In genomic region chr5:756171-756570, GRCh38 we compare ENCODE assay signal across 22 cellular contexts. TPM values are rescaled to one million over a fixed set of nuclear protein-coding genes. Genes with fewer than 3 reads are reported as not detected.
DNase-seq lines count a peak whose midpoint lies in the region; ATAC-seq and TF ChIP-seq lines count a peak whose summit lies in the region.
"Had no signal": no experiment of that assay in that cellular context is flagged by ENCODE, and none has a peak within 500 bp of the region (broad histone marks: within the 10 kb centered on the region; RNA-seq: fewer than 3 reads in every experiment).

No MANE protein-coding gene starts in this region.

- no peaks in the 10 kb centered on the region for H3F3A ChIP-seq in SK-N-SH (replicated peaks; ENCODE audit: insufficient read depth)

- no peaks in the 10 kb centered on the region for H3K79me2 ChIP-seq in SK-N-SH (ENCODE audit: insufficient read depth)

- no peaks in the 10 kb centered on the region for H3K9me2 ChIP-seq in SK-N-SH

- no peak overlapping the region for H2AFZ ChIP-seq in SK-N-SH (ENCODE audit: low read depth)
- H2AFZ ChIP-seq: PC-9 had no signal

- peaks cover 0 to 14% of the 10 kb centered on the region in 2 experiments; a peak in 1 of 4 replicates for H3K4me1 ChIP-seq in SK-N-SH (ENCODE audit: control insufficient read depth in 1 of 2, insufficient read depth in 2 of 2, low read depth in 1 of 2, low read length in 1 of 2)
- peaks cover 0 to 39% (median 33%) of the 10 kb centered on the region in 4 donors for H3K4me1 ChIP-seq in sigmoid colon
- H3K4me1 ChIP-seq: HAP-1 had no signal

- no peak for TF ChIP-seq CTCF in SK-N-SH (IDR thresholded peaks at IDR 0.05)
- TF ChIP-seq CTCF in coronary artery (IDR thresholded peaks at IDR 0.05), result no peak
- no peak for TF ChIP-seq CTCF in sigmoid colon (IDR thresholded peaks at IDR 0.05)

- ATAC-seq in SK-N-SH treated with all-trans-retinoic acid at 6 μM for 48 hours, result no peak
- peak; percentile 28 for ATAC-seq in left lobe of liver
- ATAC-seq in GM21619 (IDR thresholded peaks at IDR 0.05; ENCODE audit: unreplicated experiment), result no peak
- no peak for ATAC-seq in GM18520 (IDR thresholded peaks at IDR 0.05; ENCODE audit: unreplicated experiment)
- ATAC-seq: activated CD8-positive, alpha-beta T cell treated with anti-CD3 and anti-CD28 coated beads, Interleukin-2, amount 10 ng/mL, durations not matched to agents 7 days and 5 days; body of pancreas; naive thymus-derived CD4-positive, alpha-beta T cell had no signal

- CTCF ChIA-PET in SK-N-SH (lab: Yijun Ruan, JAX), result no interaction called here

- H3K27ac ChIP-seq in SK-N-SH (ENCODE audit: low read depth in 2 of 2, low read length in 1 of 2) (no peak overlapping the region), coronary artery (peak overlapping the region in 1 of 2 donors; percentile 31), sigmoid colon (peak overlapping the region in 3 of 4 donors; percentile 44 to 75 (median 56))
- H3K27ac ChIP-seq: 22Rv1, body of pancreas, PC-9, SK-N-MC, tibial artery had no signal

- TF ChIP-seq RAD21 in SK-N-SH (IDR thresholded peaks at IDR 0.05; ENCODE audit: low read length), result no peak

- H4K20me1 ChIP-seq in SK-N-SH (ENCODE audit: insufficient read depth), result no peaks in the 10 kb centered on the region

- H3K27me3 ChIP-seq in SK-N-SH (ENCODE audit: insufficient read depth) (no peaks in the 10 kb centered on the region; the same call in 1 of the 2 replicates), sigmoid colon (no peaks in the 10 kb centered on the region)
- H3K27me3 ChIP-seq: body of pancreas, tibial artery had no signal

- DNase-seq in SK-N-SH (peak; percentile 14), coronary artery (ENCODE audit: low spot score) (peak; percentile 68), left lobe of liver (ENCODE audit: low spot score) (peak; percentile 44), sigmoid colon (peak; percentile 60), SW 1271 (lab: John Stamatoyannopoulos, UW) (no peak)
- DNase-seq: activated naive CD4-positive, alpha-beta T cell treated with anti-CD3 and anti-CD28 coated beads, Interleukin-2, amount 10 ng/mL, durations not matched to agents 7 days and 5 days; CD4-positive, CD25-positive, alpha-beta regulatory T cell; dermis blood vessel endothelial cell; naive thymus-derived CD4-positive, alpha-beta T cell; NCI-H2029; NCI-H526; PC-9 had no signal

- H3K9ac ChIP-seq in SK-N-SH, result no peak overlapping the region

- H3K36me3 ChIP-seq in SK-N-SH (replicated peaks in 1 of 2; ENCODE audit: control insufficient read depth in 1 of 2, insufficient read depth in 2 of 2, low read length in 1 of 2), result no peaks in the 10 kb centered on the region
- H3K36me3 ChIP-seq in sigmoid colon, result no peaks in the 10 kb centered on the region
- H3K36me3 ChIP-seq: HAP-1 had no signal

- intact Hi-C loops in sigmoid colon (cut with DNase I), result loop anchor here (5.0 kb wide), 1 partner anchor 86 kb away; no protein-coding TSS in a partner anchor

- POLR2A ChIA-PET in SK-N-SH (lab: Yijun Ruan, JAX), result no interaction called here

- TF ChIP-seq EP300 in SK-N-SH (IDR thresholded peaks at IDR 0.05; ENCODE audit: borderline replicate concordance in 1 of 2, low read depth in 1 of 2, low read length in 1 of 2) (no peak), sigmoid colon (IDR thresholded peaks at IDR 0.05) (no peak)

- H3K4me2 ChIP-seq in SK-N-SH, result no peak overlapping the region
- H3K4me2 ChIP-seq: PC-9 had no signal

- WGBS in SK-N-SH (ENCODE audit: low lambda C conversion rate), result 29% methylated on average over 7 of the region's 10 CpGs
- 80 to 87% methylated on average over 9 to 10 of the region's 10 CpGs for WGBS in sigmoid colon, 2 donors

- H3K9me3 ChIP-seq in SK-N-SH (no peaks in the 10 kb centered on the region), sigmoid colon (no peaks in the 10 kb centered on the region)
- H3K9me3 ChIP-seq: body of pancreas, HAP-1, tibial artery had no signal

- H3K4me3 ChIP-seq in SK-N-SH (ENCODE audit: low read depth in 2 of 2, low read length in 1 of 2) (no peak overlapping the region), coronary artery (no peak overlapping the region), sigmoid colon (no peak overlapping the region)
- H3K4me3 ChIP-seq: body of pancreas, HAP-1, PC-9, SK-N-MC, tibial artery had no signal

- no peak for TF ChIP-seq POLR2A in sigmoid colon (IDR thresholded peaks at IDR 0.05)

TF ChIP-seq in SK-N-SH, 30 proteins besides CTCF, POLR2A, EP300 and RAD21 (continues in another document):
- TF ChIP-seq GATA2 (CRISPR knock-in tag; IDR thresholded peaks at IDR 0.05), result no peak
- TF ChIP-seq NFIC (IDR thresholded peaks at IDR 0.05; ENCODE audit: borderline replicate concordance), result no peak
- TF ChIP-seq SMC3 (IDR thresholded peaks at IDR 0.05; ENCODE audit: low read depth, low read length), result no peak
- no peak for TF ChIP-seq ELF1 (IDR thresholded peaks at IDR 0.05)
- no peak for TF ChIP-seq GABPA (IDR thresholded peaks at IDR 0.05; ENCODE audit: low read depth)
- TF ChIP-seq, protein P1, sequence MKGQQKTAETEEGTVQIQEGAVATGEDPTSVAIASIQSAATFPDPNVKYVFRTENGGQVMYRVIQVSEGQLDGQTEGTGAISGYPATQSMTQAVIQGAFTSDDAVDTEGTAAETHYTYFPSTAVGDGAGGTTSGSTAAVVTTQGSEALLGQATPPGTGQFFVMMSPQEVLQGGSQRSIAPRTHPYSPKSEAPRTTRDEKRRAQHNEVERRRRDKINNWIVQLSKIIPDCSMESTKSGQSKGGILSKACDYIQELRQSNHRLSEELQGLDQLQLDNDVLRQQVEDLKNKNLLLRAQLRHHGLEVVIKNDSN (IDR thresholded peaks at IDR 0.05; ENCODE audit: borderline replicate concordance, low read depth), result no peak
- no peak for TF ChIP-seq FOSL2 (IDR thresholded peaks at IDR 0.05; ENCODE audit: borderline replicate concordance, low read depth)
- no peak for TF ChIP-seq RCOR1 (IDR thresholded peaks at IDR 0.05; ENCODE audit: low read length)
- no peak for TF ChIP-seq EZH2phosphoT487 (IDR thresholded peaks at IDR 0.05; ENCODE audit: borderline replicate concordance, low read depth)
- no peak for TF ChIP-seq RXRA (IDR thresholded peaks at IDR 0.05; ENCODE audit: borderline replicate concordance, low read depth)
- no peak for TF ChIP-seq RFX5 (IDR thresholded peaks at IDR 0.05; ENCODE audit: low read length)
- no peak for TF ChIP-seq SIN3A (IDR thresholded peaks at IDR 0.05; ENCODE audit: borderline replicate concordance, low read depth, low read length)
- TF ChIP-seq CHD2 (IDR thresholded peaks at IDR 0.05; ENCODE audit: low read length, partially characterized antibody), result no peak

TF ChIP-seq in SK-N-SH treated with all-trans-retinoic acid at 6 μM for 48 hours, 23 proteins besides CTCF, POLR2A, EP300 and RAD21:
- TF ChIP-seq TSHZ2 (CRISPR knock-in tag; IDR thresholded peaks at IDR 0.05), result no peak
- no peak for TF ChIP-seq ISL1 (CRISPR knock-in tag; IDR thresholded peaks at IDR 0.05)

RNA-seq across cellular contexts. Expression of gene ZDHHC11B, which starts 28.4 kb away (rescaled TPM):
- polyA plus RNA-seq in SK-N-SH (2012; rRNA removed), result not detected in 2 replicates
- 0.01 TPM in 1 of 2 replicates, not detected in the other for polyA plus RNA-seq in SK-N-SH (2012; cell fraction: cytosol; rRNA removed)
- polyA plus RNA-seq in SK-N-SH (2012; cell fraction: nucleus; rRNA removed), result 0.05 and 0.17 TPM in 2 replicates
- 6.1 TPM for total RNA-seq in left lobe of liver
- total RNA-seq in sigmoid colon, result 10 to 100 TPM in 1 of 4 donors, 1 to 10 TPM in 2, under 1 TPM in 1; 0.71 to 12.7 (median 2.4) TPM
- polyA plus RNA-seq in sigmoid colon, result 1 to 10 TPM in 1 of 3 donors, under 1 TPM in 1, not detected in 1; 0.46 to 2.0 TPM
- polyA plus RNA-seq: CD4-positive, CD25-positive, alpha-beta regulatory T cell; IgD-negative memory B cell had no signal

Comparison
In these comparisons a context has a peak if more than half of its experiments do, and no peak if none do; other contexts are left out.
1. DNase-seq: peak in SK-N-SH (single experiment), coronary artery (single experiment), left lobe of liver (single experiment) and sigmoid colon (single experiment); none in SW 1271 (0 of 2).
2. H3K27ac ChIP-seq: peak in sigmoid colon (3 of 4); none in SK-N-SH (0 of 2).